26 cellular contexts compared by ENCODE assay signal in genomic region chr1:75342799-75343198, GRCh38.
DNase-seq lines count a peak whose midpoint lies in the region; ATAC-seq, FAIRE-seq and TF ChIP-seq lines count a peak whose summit lies in the region.
"Had no signal": no experiment of that assay in that cellular context is flagged by ENCODE, and none has a peak within 500 bp of the region (broad histone marks: within the 10 kb centered on the region; RNA-seq: fewer than 3 reads in every experiment).

No MANE protein-coding gene starts in this region.

- DNase-seq in GM23338 (ENCODE audit: low spot score) = peak; percentile 24
- peak; percentile 88 for DNase-seq in NCI-H146 (lab: John Stamatoyannopoulos, UW)
- peak; percentile 79 for DNase-seq in NCI-H510A treated with DMSO at 0.1 percent for 48 hours (lab: John Stamatoyannopoulos, UW)
- DNase-seq in glutamatergic neuron = no peak
- DNase-seq in HepG2 (ENCODE audit: low spot score) = no peak
- DNase-seq in ovary = no peak
- DNase-seq: activated CD4-positive, alpha-beta memory T cell treated with anti-CD3 and anti-CD28 coated beads, Interleukin-2, amount 10 ng/mL, durations not matched to agents 7 days and 5 days; activated CD8-positive, alpha-beta memory T cell treated with anti-CD3 and anti-CD28 coated beads, Interleukin-2, amount 50 U/mL, for 48 hours; activated naive CD4-positive, alpha-beta T cell treated with anti-CD3 and anti-CD28 coated beads, Interleukin-2, amount 10 ng/mL, durations not matched to agents 7 days and 5 days; brain microvascular endothelial cell; Caco-2; hypothalamus; Kasumi-1; naive B cell; NCI-H2029 treated with DMSO at 0.1 percent for 48 hours; NCI-H526; RPMI8226; small intestine; stimulated activated CD4-positive, alpha-beta T cell treated with anti-CD3 and anti-CD28 coated beads, Interleukin-1b, Interleukin-23, amount 100 ng/mL, for 48 hours; stimulated activated CD8-positive, alpha-beta memory T cell treated with anti-CD3 and anti-CD28 coated beads, Interleukin-4, amount 100 ng/mL, for 48 hours had no signal

- ATAC-seq in GM23338 (no peak), HepG2 (no peak), GM21737 (IDR thresholded peaks at IDR 0.05; ENCODE audit: unreplicated experiment) (no peak), GM18858 (IDR thresholded peaks at IDR 0.05; ENCODE audit: unreplicated experiment) (no peak)
- ATAC-seq: left lobe of liver had no signal

- H4K20me1 ChIP-seq in GM23338 (replicated peaks; ENCODE audit: insufficient read depth) = no peaks in the 10 kb centered on the region
- no peaks in the 10 kb centered on the region for H4K20me1 ChIP-seq in HepG2 (ENCODE audit: insufficient read depth, low read length)
- H4K20me1 ChIP-seq: BLaER1 had no signal

- H3K4me2 ChIP-seq in GM23338 (peak overlapping the region; percentile 27), HepG2 (ENCODE audit: low read depth, low read length) (no peak overlapping the region)
- H3K4me2 ChIP-seq: BLaER1 had no signal

- H3K27me3 ChIP-seq in GM23338 (ENCODE audit: insufficient read depth) = no peaks in the 10 kb centered on the region
- no peaks in the 10 kb centered on the region for H3K27me3 ChIP-seq in HepG2 (ENCODE audit: control insufficient read depth in 1 of 2, insufficient read depth in 2 of 2, low read length in 2 of 2)
- H3K27me3 ChIP-seq in ovary = no peaks in the 10 kb centered on the region
- H3K27me3 ChIP-seq: BLaER1, brain microvascular endothelial cell, tibial nerve had no signal

- TF ChIP-seq EP300 in HepG2 (IDR thresholded peaks at IDR 0.05; ENCODE audit: low read depth in 2 of 2, low read length in 2 of 2) (no peak), HepG2 (CRISPR knock-in tag; IDR thresholded peaks at IDR 0.05; ENCODE audit: borderline replicate concordance) (no peak), ovary (IDR thresholded peaks at IDR 0.05) (no peak)

- no peak for TF ChIP-seq RAD21 in HepG2 (CRISPR knock-in tag; IDR thresholded peaks at IDR 0.05)

- H2AFZ ChIP-seq in GM23338 = no peak overlapping the region
- no peak overlapping the region for H2AFZ ChIP-seq in HepG2 (ENCODE audit: low read length)

- intact Hi-C loops in HepG2 (cut with micrococcal nuclease; ENCODE audit: unreplicated experiment) = no loop called here
- intact Hi-C loops in ovary (cut with DNase I) = no loop called here

- no peaks in the 10 kb centered on the region for H3K9me3 Mint-ChIP-seq in GM23338
- H3K9me3 Mint-ChIP-seq in glutamatergic neuron (ENCODE audit: unreplicated experiment) = no peaks in the 10 kb centered on the region
- H3K9me3 Mint-ChIP-seq: activated CD4-positive, alpha-beta memory T cell treated with anti-CD3 and anti-CD28 coated beads, Interleukin-2, amount 10 ng/mL, durations not matched to agents 7 days and 5 days; activated naive CD4-positive, alpha-beta T cell treated with anti-CD3 and anti-CD28 coated beads, Interleukin-2, amount 10 ng/mL, durations not matched to agents 7 days and 5 days had no signal

- H3K36me3 ChIP-seq in GM23338 (ENCODE audit: insufficient read depth) (no peaks in the 10 kb centered on the region), HepG2 (replicated peaks in 1 of 2; ENCODE audit: control insufficient read depth in 1 of 2, insufficient read depth in 2 of 2, low read length in 2 of 2) (0 out of 5 replicates have a peak, but pooled peaks cover 0 to 4% of the 10 kb centered on the region in 2 experiments), ovary (no peaks in the 10 kb centered on the region)
- H3K36me3 ChIP-seq: BLaER1, brain microvascular endothelial cell, tibial nerve had no signal

- POLR2A ChIA-PET in HepG2 (lab: Yijun Ruan, JAX) = no interaction called here

- H3K27ac Mint-ChIP-seq in GM23338 (no peak overlapping the region), glutamatergic neuron (ENCODE audit: unreplicated experiment) (peak overlapping the region; percentile 83)
- H3K27ac Mint-ChIP-seq: activated CD4-positive, alpha-beta memory T cell treated with anti-CD3 and anti-CD28 coated beads, Interleukin-2, amount 10 ng/mL, durations not matched to agents 7 days and 5 days; activated naive CD4-positive, alpha-beta T cell treated with anti-CD3 and anti-CD28 coated beads, Interleukin-2, amount 10 ng/mL, durations not matched to agents 7 days and 5 days; naive B cell had no signal

- H3K4me1 ChIP-seq in GM23338 (ENCODE audit: insufficient read depth) (peaks cover 20% of the 10 kb centered on the region), HepG2 (ENCODE audit: insufficient read depth, low read length) (no peaks in the 10 kb centered on the region), ovary (ENCODE audit: insufficient read depth) (no peaks in the 10 kb centered on the region)
- H3K4me1 ChIP-seq: Caco-2, tibial nerve had no signal

- CTCF ChIA-PET in HepG2 (lab: Yijun Ruan, JAX; ENCODE audit: low intra/inter-chr PET ratio, low total read pairs) = no interaction called here

- H3K4me3 ChIP-seq in GM23338 (0 out of 2 replicates have a peak overlapping the region, but pooled peaks have one; percentile 0), HepG2 (replicated peaks in 1 of 3; ENCODE audit: insufficient read depth in 1 of 3, low read depth in 2 of 3, low read length in 3 of 3) (no peak overlapping the region), ovary (no peak overlapping the region)
- H3K4me3 ChIP-seq: BLaER1, tibial nerve had no signal

- H3K4me3 Mint-ChIP-seq in GM23338 = 0 out of 3 replicates have a peak overlapping the region, but pooled peaks have one; percentile 23
- H3K4me3 Mint-ChIP-seq in glutamatergic neuron (ENCODE audit: unreplicated experiment) = no peak overlapping the region
- H3K4me3 Mint-ChIP-seq: activated CD4-positive, alpha-beta memory T cell treated with anti-CD3 and anti-CD28 coated beads, Interleukin-2, amount 10 ng/mL, durations not matched to agents 7 days and 5 days; activated naive CD4-positive, alpha-beta T cell treated with anti-CD3 and anti-CD28 coated beads, Interleukin-2, amount 10 ng/mL, durations not matched to agents 7 days and 5 days; naive B cell had no signal

- H3K9me3 ChIP-seq in HepG2 (ENCODE audit: low read length) = no peaks in the 10 kb centered on the region
- H3K9me3 ChIP-seq in ovary = no peaks in the 10 kb centered on the region
- H3K9me3 ChIP-seq: BLaER1, Caco-2, tibial nerve had no signal

- 0 out of 2 replicates have a peak, but pooled peaks cover 6% of the 10 kb centered on the region for H3K9me2 ChIP-seq in GM23338 (ENCODE audit: insufficient read depth)

- no peaks in the 10 kb centered on the region for H3K79me2 ChIP-seq in GM23338 (replicated peaks; ENCODE audit: insufficient read depth)
- H3K79me2 ChIP-seq in HepG2 (ENCODE audit: insufficient read depth, low read length) = no peaks in the 10 kb centered on the region

- H3K27ac ChIP-seq in GM23338 (ENCODE audit: low read depth) (no peak overlapping the region), HepG2 (ENCODE audit: extremely low read length, insufficient read depth, low read length) (no peak overlapping the region), ovary (no peak overlapping the region)
- H3K27ac ChIP-seq: BLaER1, brain microvascular endothelial cell, tibial nerve had no signal

- no peaks in the 10 kb centered on the region for H3F3A ChIP-seq in GM23338 (replicated peaks; ENCODE audit: low read depth)

- TF ChIP-seq POLR2A in HepG2 (IDR thresholded peaks at IDR 0.05; ENCODE audit: insufficient read depth in 1 of 2, low read depth in 2 of 2, low read length in 2 of 2) (no peak), ovary (IDR thresholded peaks at IDR 0.05) (no peak)

- no peak overlapping the region for H3K9ac ChIP-seq in HepG2 (ENCODE audit: insufficient read depth, low read depth, low read length)
- H3K9ac ChIP-seq: BLaER1 had no signal

- no peak for TF ChIP-seq CTCF in GM23338 (conservative IDR thresholded peaks at IDR 0.05; ENCODE audit: low read depth in 2 of 2)
- no peak for TF ChIP-seq CTCF in glutamatergic neuron (IDR thresholded peaks at IDR 0.05; ENCODE audit: partially characterized antibody, unreplicated experiment)
- no peak for TF ChIP-seq CTCF in HepG2 (CRISPR knock-in tag; IDR thresholded peaks at IDR 0.05)
- TF ChIP-seq CTCF in ovary (IDR thresholded peaks at IDR 0.05) = no peak

- no peak for FAIRE-seq in HepG2 (lab: Jason Lieb, UNC)
- FAIRE-seq: small intestine, TTC549 had no signal

- H3K36me3 Mint-ChIP-seq in GM23338 (ENCODE audit: low read depth) (no peaks in the 10 kb centered on the region), glutamatergic neuron (ENCODE audit: unreplicated experiment) (no peaks in the 10 kb centered on the region)
- H3K36me3 Mint-ChIP-seq: activated naive CD4-positive, alpha-beta T cell treated with anti-CD3 and anti-CD28 coated beads, Interleukin-2, amount 10 ng/mL, durations not matched to agents 7 days and 5 days; naive B cell had no signal

- 78% methylated on average over 3 of the region's 3 CpGs for WGBS in HepG2 (ENCODE audit: low lambda C conversion rate)
- WGBS in ovary, 3 donors = 75 to 85% (median 79%) methylated on average over 3 of the region's 3 CpGs

- in situ Hi-C loops in HepG2 (cut with HindIII; ENCODE audit: extremely low pct_ligation_motif_present, low pct_unique_long_range_greater_than_20kb) = no loop called here

- H3K4me1 Mint-ChIP-seq in GM23338 = peaks cover 25% of the 10 kb centered on the region; the same call in 2 of the 3 replicates
- peaks cover 13% of the 10 kb centered on the region for H3K4me1 Mint-ChIP-seq in glutamatergic neuron (ENCODE audit: low read depth, unreplicated experiment)
- H3K4me1 Mint-ChIP-seq: activated CD4-positive, alpha-beta memory T cell treated with anti-CD3 and anti-CD28 coated beads, Interleukin-2, amount 10 ng/mL, durations not matched to agents 7 days and 5 days; activated naive CD4-positive, alpha-beta T cell treated with anti-CD3 and anti-CD28 coated beads, Interleukin-2, amount 10 ng/mL, durations not matched to agents 7 days and 5 days had no signal

- BruUV-seq in HepG2 (replicated peaks; lab: Mats Ljungman, UMichigan) = no TSS peak

- H3K27me3 Mint-ChIP-seq in GM23338 (ENCODE audit: insufficient read depth, low read depth, poor library complexity) (peaks cover 2% of the 10 kb centered on the region), glutamatergic neuron (ENCODE audit: unreplicated experiment) (peaks cover 2% of the 10 kb centered on the region)
- H3K27me3 Mint-ChIP-seq: activated CD4-positive, alpha-beta memory T cell treated with anti-CD3 and anti-CD28 coated beads, Interleukin-2, amount 10 ng/mL, durations not matched to agents 7 days and 5 days; activated naive CD4-positive, alpha-beta T cell treated with anti-CD3 and anti-CD28 coated beads, Interleukin-2, amount 10 ng/mL, durations not matched to agents 7 days and 5 days; naive B cell had no signal

TF ChIP-seq in GM23338, 12 proteins besides CTCF, POLR2A, EP300 and RAD21 (continues in another document):
- no peak for TF ChIP-seq EZH2 (IDR thresholded peaks at IDR 0.05; ENCODE audit: low read depth, unreplicated experiment)
- no peak for TF ChIP-seq ZNF331 (CRISPR knock-in tag; IDR thresholded peaks at IDR 0.05; ENCODE audit: low read depth)
- TF ChIP-seq NANOG (IDR thresholded peaks at IDR 0.05; ENCODE audit: borderline replicate concordance) = no peak
- no peak for TF ChIP-seq STAT1 (IDR thresholded peaks at IDR 0.05; ENCODE audit: unreplicated experiment)

TF ChIP-seq in HepG2, 621 proteins besides CTCF, POLR2A, EP300 and RAD21 (continues in another document):
- TF ChIP-seq ZNF615 (CRISPR knock-in tag; IDR thresholded peaks at IDR 0.05; ENCODE audit: borderline replicate concordance) (no peak), ARNT2 (CRISPR knock-in tag; IDR thresholded peaks at IDR 0.05; ENCODE audit: low read depth) (no peak), ZNF337 (CRISPR knock-in tag; IDR thresholded peaks at IDR 0.05; ENCODE audit: borderline replicate concordance, low read depth) (no peak)

Comparison
In these comparisons a context has a peak if more than half of its experiments do, and no peak if none do; other contexts are left out.
1. DNase-seq: peak in GM23338 (single experiment), NCI-H146 (single experiment) and NCI-H510A treated with DMSO at 0.1 percent for 48 hours (single experiment); none in glutamatergic neuron (single experiment), HepG2 (single experiment) and ovary (0 of 5).